ENCODE assay signal across 1 cellular context in the genomic region with DNA sequence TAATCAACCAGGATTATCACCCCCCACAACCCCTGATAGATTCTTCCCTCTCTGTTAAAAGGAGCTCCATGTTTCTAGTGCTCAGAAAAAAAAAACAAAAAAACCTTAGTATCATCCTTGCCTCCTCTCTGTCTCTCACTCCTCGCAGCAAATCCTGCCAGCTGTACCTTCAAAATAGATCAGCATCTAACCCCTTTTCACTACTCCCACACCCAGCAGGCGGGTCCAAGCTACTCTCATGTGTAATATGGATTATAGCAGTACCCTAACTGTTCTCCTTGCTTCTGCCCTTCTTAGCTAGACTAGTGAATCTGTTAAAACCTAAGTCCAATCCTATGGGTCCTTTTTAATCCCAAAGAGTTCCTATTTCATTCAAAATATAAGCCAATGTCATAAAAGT.
TF ChIP-seq lines count a peak whose summit lies in the region.

No MANE protein-coding gene starts in this region.

TF ChIP-seq in GM23338, 12 proteins besides CTCF, POLR2A, EP300 and RAD21 (continued from another document):
- TF ChIP-seq ZNF462 (CRISPR knock-in tag; IDR thresholded peaks at IDR 0.05) (no peak), EZH2phosphoT487 (IDR thresholded peaks at IDR 0.05; ENCODE audit: unreplicated experiment) (no peak), NANOG (IDR thresholded peaks at IDR 0.05; ENCODE audit: borderline replicate concordance) (no peak), ETS1 (IDR thresholded peaks at IDR 0.05) (no peak), JUNB (IDR thresholded peaks at IDR 0.05; ENCODE audit: unreplicated experiment) (no peak), POLR2AphosphoS5 (IDR thresholded peaks at IDR 0.05; ENCODE audit: low read depth) (no peak), CREB1 (CRISPR knock-in tag; IDR thresholded peaks at IDR 0.05; ENCODE audit: low read depth) (no peak)
